Comparison of ENCODE assay signal across 25 cellular contexts in the genomic region with DNA sequence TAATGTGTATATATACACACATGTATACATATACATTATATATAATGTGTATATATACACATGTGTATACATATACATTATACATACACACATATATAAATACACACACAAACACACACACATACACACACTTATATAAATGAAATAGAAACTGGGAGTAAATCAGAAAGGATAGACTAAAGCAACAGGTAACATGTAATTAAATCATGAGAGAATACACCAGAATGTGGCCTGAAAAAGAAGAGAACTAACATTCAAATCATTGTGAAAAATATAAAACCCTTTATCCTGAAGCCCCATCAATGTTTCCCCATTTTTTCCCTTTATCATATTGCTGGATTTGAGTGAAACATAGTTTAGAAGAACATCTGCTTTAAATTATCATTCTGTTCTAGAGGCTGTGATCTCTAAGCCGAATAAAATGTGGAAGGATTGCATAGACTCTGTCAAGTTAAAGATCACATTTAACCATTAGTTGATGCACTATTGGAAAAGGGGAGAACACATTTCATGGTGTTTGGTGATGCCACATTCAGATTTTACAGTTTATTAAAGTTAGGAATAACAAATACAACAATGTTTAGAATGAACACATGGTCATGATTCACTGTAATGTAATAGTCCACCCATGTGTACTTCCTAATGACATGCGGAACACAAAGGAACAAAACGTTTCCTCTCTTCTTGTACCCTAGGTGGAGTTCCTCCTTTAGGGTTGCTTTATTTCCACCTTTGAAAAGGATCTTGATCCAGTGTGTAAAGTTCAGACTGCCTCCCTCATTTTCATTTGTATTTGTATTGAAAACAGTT. TPM values are rescaled to one million over a fixed set of nuclear protein-coding genes. Genes with fewer than 3 reads are reported as not detected.
DNase-seq lines count a peak whose midpoint lies in the region; ATAC-seq and TF ChIP-seq lines count a peak whose summit lies in the region.
"Had no signal": no experiment of that assay in that cellular context is flagged by ENCODE, and none has a peak within 500 bp of the region (broad histone marks: within the 10 kb centered on the region; RNA-seq: fewer than 3 reads in every experiment).

No MANE protein-coding gene starts in this region.

- TF ChIP-seq POLR2A in body of pancreas (IDR thresholded peaks at IDR 0.05): no peak

- peaks cover 23% of the 10 kb centered on the region for H3K4me1 Mint-ChIP-seq in osteocyte (ENCODE audit: unreplicated experiment)
- H3K4me1 Mint-ChIP-seq in activated naive CD4-positive, alpha-beta T cell treated with anti-CD3 and anti-CD28 coated beads for 36 hours (ENCODE audit: low read depth): peaks cover 2% of the 10 kb centered on the region
- H3K4me1 Mint-ChIP-seq: T-helper 17 cell had no signal

- H4K20me1 ChIP-seq in BLaER1 treated with 17β-estradiol and CSF1 and Interleukin-3, amounts not matched to agents 10 nM and 100 nM: no peaks in the 10 kb centered on the region
- H4K20me1 ChIP-seq in SK-N-SH (ENCODE audit: insufficient read depth) (no peaks in the 10 kb centered on the region), fibroblast of lung (ENCODE audit: control insufficient read depth, extremely low read depth, insufficient read depth, low read length) (no peaks in the 10 kb centered on the region)

- peaks cover 25 to 42% (median 26%) of the 10 kb centered on the region in 10 experiments for H3K4me1 ChIP-seq in BLaER1 treated with 17β-estradiol and CSF1 and Interleukin-3, amounts not matched to agents 10 nM and 100 nM
- no peaks in the 10 kb centered on the region; a peak in 2 of 4 replicates for H3K4me1 ChIP-seq in SK-N-SH (ENCODE audit: control insufficient read depth in 1 of 2, insufficient read depth in 2 of 2, low read depth in 1 of 2, low read length in 1 of 2)
- peaks cover 4% of the 10 kb centered on the region for H3K4me1 ChIP-seq in fibroblast of lung (ENCODE audit: control insufficient read depth, extremely low read depth, insufficient read depth, low read length)
- H3K4me1 ChIP-seq in body of pancreas: no peaks in the 10 kb centered on the region
- H3K4me1 ChIP-seq: right atrium auricular region had no signal

- POLR2A ChIA-PET in SK-N-SH (lab: Yijun Ruan, JAX): no interaction called here

- no peak overlapping the region for H3K9ac ChIP-seq in BLaER1 treated with 17β-estradiol and CSF1 and Interleukin-3, amounts not matched to agents 10 nM and 100 nM
- H3K9ac ChIP-seq in SK-N-SH (no peak overlapping the region), fibroblast of lung (ENCODE audit: insufficient read depth, low read length) (no peak overlapping the region)

- TF ChIP-seq RAD21 in SK-N-SH (IDR thresholded peaks at IDR 0.05; ENCODE audit: low read length): no peak

- H3K4me3 ChIP-seq in BLaER1 treated with 17β-estradiol and CSF1 and Interleukin-3, amounts not matched to agents 10 nM and 100 nM: no peak overlapping the region
- H3K4me3 ChIP-seq in SK-N-SH (ENCODE audit: low read depth in 2 of 2, low read length in 1 of 2) (no peak overlapping the region), fibroblast of lung (replicated peaks in 1 of 4; ENCODE audit: control extremely low read depth in 1 of 4, insufficient read depth in 1 of 4, low read depth in 3 of 4, low read length in 4 of 4) (no peak overlapping the region), body of pancreas (no peak overlapping the region)
- H3K4me3 ChIP-seq: cardiac muscle cell, dorsolateral prefrontal cortex, right atrium auricular region, transverse colon had no signal

- no peak for ATAC-seq in HG03571 (IDR thresholded peaks at IDR 0.05; ENCODE audit: unreplicated experiment)
- ATAC-seq in body of pancreas: no peak
- ATAC-seq: activated CD8-positive, alpha-beta T cell treated with anti-CD3 and anti-CD28 coated beads, Interleukin-2, amount 10 ng/mL, durations not matched to agents 7 days and 5 days; stimulated activated naive CD8-positive, alpha-beta T cell treated with anti-CD3 and anti-CD28 coated beads, Interleukin-15, Interleukin-2, amounts not matched to agents 100 U/mL and 50 U/mL, for 24 hours; T-helper 17 cell had no signal

- H3K27me3 Mint-ChIP-seq in osteocyte (ENCODE audit: unreplicated experiment): no peaks in the 10 kb centered on the region
- H3K27me3 Mint-ChIP-seq in activated naive CD4-positive, alpha-beta T cell treated with anti-CD3 and anti-CD28 coated beads for 36 hours (ENCODE audit: low read depth): peaks cover 3% of the 10 kb centered on the region
- H3K27me3 Mint-ChIP-seq: T-helper 17 cell had no signal

- H3K9me3 Mint-ChIP-seq in osteocyte (ENCODE audit: unreplicated experiment): peaks cover 5% of the 10 kb centered on the region
- H3K9me3 Mint-ChIP-seq in activated naive CD4-positive, alpha-beta T cell treated with anti-CD3 and anti-CD28 coated beads for 36 hours: no peaks in the 10 kb centered on the region
- H3K9me3 Mint-ChIP-seq: H9 had no signal

- TF ChIP-seq CTCF in SK-N-SH (IDR thresholded peaks at IDR 0.05): no peak
- no peak for TF ChIP-seq CTCF in fibroblast of lung (conservative IDR thresholded peaks at IDR 0.05 in 1 of 2, IDR thresholded peaks at IDR 0.05 in 1 of 2; ENCODE audit: low read depth in 1 of 2, low read length in 2 of 2)
- no peak for TF ChIP-seq CTCF in osteocyte (IDR thresholded peaks at IDR 0.05)
- TF ChIP-seq CTCF in body of pancreas (IDR thresholded peaks at IDR 0.05): no peak

- H3K79me2 ChIP-seq in SK-N-SH (ENCODE audit: insufficient read depth): no peaks in the 10 kb centered on the region
- H3K79me2 ChIP-seq in fibroblast of lung (ENCODE audit: control insufficient read depth, insufficient read depth, low read length): no peaks in the 10 kb centered on the region

- TF ChIP-seq EP300 in SK-N-SH (IDR thresholded peaks at IDR 0.05; ENCODE audit: borderline replicate concordance in 1 of 2, low read depth in 1 of 2, low read length in 1 of 2): no peak

- CTCF ChIA-PET in SK-N-SH (lab: Yijun Ruan, JAX): no interaction called here
- CTCF ChIA-PET in activated naive CD4-positive, alpha-beta T cell treated with anti-CD3 and anti-CD28 coated beads for 36 hours (lab: Charles Lee): no interaction called here

- H3K27me3 ChIP-seq in BLaER1 treated with 17β-estradiol and CSF1 and Interleukin-3, amounts not matched to agents 10 nM and 100 nM: peaks cover 0 to 7% (median 0%) of the 10 kb centered on the region in 11 experiments; a peak in 2 of 22 replicates
- H3K27me3 ChIP-seq in SK-N-SH (ENCODE audit: insufficient read depth) (no peaks in the 10 kb centered on the region), fibroblast of lung (ENCODE audit: control insufficient read depth, insufficient read depth, low read length) (no peaks in the 10 kb centered on the region), body of pancreas (no peaks in the 10 kb centered on the region)
- H3K27me3 ChIP-seq: cardiac muscle cell, dorsolateral prefrontal cortex, right atrium auricular region, transverse colon had no signal

- no peak overlapping the region for H2AFZ ChIP-seq in SK-N-SH (ENCODE audit: low read depth)
- no peak overlapping the region for H2AFZ ChIP-seq in fibroblast of lung (ENCODE audit: low read length)

- H3K9me2 ChIP-seq in SK-N-SH: no peaks in the 10 kb centered on the region

- H3K36me3 Mint-ChIP-seq in osteocyte (ENCODE audit: unreplicated experiment): no peaks in the 10 kb centered on the region
- H3K36me3 Mint-ChIP-seq in activated naive CD4-positive, alpha-beta T cell treated with anti-CD3 and anti-CD28 coated beads for 36 hours (ENCODE audit: low read depth): no peaks in the 10 kb centered on the region
- H3K36me3 Mint-ChIP-seq: activated naive CD8-positive, alpha-beta T cell treated with anti-CD3 and anti-CD28 coated beads for 36 hours had no signal

- WGBS in SK-N-SH (ENCODE audit: low lambda C conversion rate): 61% methylated on average over 3 of the region's 3 CpGs
- WGBS in body of pancreas, 2 donors: 82% methylated on average over 3 of the region's 3 CpGs

- H3K27ac Mint-ChIP-seq in osteocyte (ENCODE audit: unreplicated experiment): peak overlapping the region; percentile 58
- no peak overlapping the region for H3K27ac Mint-ChIP-seq in activated naive CD4-positive, alpha-beta T cell treated with anti-CD3 and anti-CD28 coated beads for 36 hours
- H3K27ac Mint-ChIP-seq: activated CD8-positive, alpha-beta T cell treated with anti-CD3 and anti-CD28 coated beads, Interleukin-2, amount 10 ng/mL, durations not matched to agents 7 days and 5 days; activated naive CD8-positive, alpha-beta T cell treated with anti-CD3 and anti-CD28 coated beads for 36 hours; T-helper 17 cell had no signal

- no peak overlapping the region for H3K27ac ChIP-seq in BLaER1 treated with 17β-estradiol and CSF1 and Interleukin-3, amounts not matched to agents 10 nM and 100 nM
- no peak overlapping the region for H3K27ac ChIP-seq in SK-N-SH (ENCODE audit: low read depth in 2 of 2, low read length in 1 of 2)
- peak overlapping the region; percentile 23 for H3K27ac ChIP-seq in fibroblast of lung (ENCODE audit: insufficient read depth, low read length)
- H3K27ac ChIP-seq in body of pancreas: no peak overlapping the region
- H3K27ac ChIP-seq: cardiac muscle cell, dorsolateral prefrontal cortex, neutrophil, right atrium auricular region, WERI-Rb-1 had no signal

- H3K9me3 ChIP-seq in BLaER1 treated with 17β-estradiol and CSF1 and Interleukin-3, amounts not matched to agents 10 nM and 100 nM (replicated peaks in 1 of 11): 0 out of 22 replicates have a peak, but pooled peaks cover 0 to 5% (median 0%) of the 10 kb centered on the region in 11 experiments
- H3K9me3 ChIP-seq in SK-N-SH (no peaks in the 10 kb centered on the region), fibroblast of lung (ENCODE audit: control insufficient read depth, insufficient read depth, low read depth, low read length) (no peaks in the 10 kb centered on the region), body of pancreas (no peaks in the 10 kb centered on the region)
- H3K9me3 ChIP-seq: neutrophil, right atrium auricular region, transverse colon had no signal

- no peaks in the 10 kb centered on the region for H3F3A ChIP-seq in SK-N-SH (replicated peaks; ENCODE audit: insufficient read depth)

- DNase-seq in SK-N-SH (no peak), fibroblast of lung (ENCODE audit: low read depth in 2 of 2) (peak in 1 of 2 donors; percentile 60), osteocyte (ENCODE audit: extremely low spot score, unreplicated experiment) (no peak), germinal center (ENCODE audit: low spot score) (no peak), body of pancreas (no peak)
- DNase-seq in activated naive CD4-positive, alpha-beta T cell treated with anti-CD3 and anti-CD28 coated beads for 36 hours: no peak
- DNase-seq: activated CD8-positive, alpha-beta T cell treated with anti-CD3 and anti-CD28 coated beads, Interleukin-2, amount 10 ng/mL, durations not matched to agents 7 days and 5 days; activated naive CD8-positive, alpha-beta T cell treated with anti-CD3 and anti-CD28 coated beads for 36 hours; activated T-cell treated with anti-CD3 and anti-CD28 coated beads, Interleukin-2, amount 50 U/mL, for 48 hours; dorsolateral prefrontal cortex; H9; left colon; midbrain; NCI-H2029; NCI-H446; SHP77 treated with DMSO at 0.1 percent for 48 hours; stimulated activated naive CD8-positive, alpha-beta T cell treated with anti-CD3 and anti-CD28 coated beads, Interleukin-15, Interleukin-2, amounts not matched to agents 100 U/mL and 50 U/mL, for 24 hours; T-helper 17 cell; transverse colon; WERI-Rb-1 had no signal

- H3K36me3 ChIP-seq in BLaER1 treated with 17β-estradiol and CSF1 and Interleukin-3, amounts not matched to agents 10 nM and 100 nM: no peaks in the 10 kb centered on the region
- H3K36me3 ChIP-seq in SK-N-SH (replicated peaks in 1 of 2; ENCODE audit: control insufficient read depth in 1 of 2, insufficient read depth in 2 of 2, low read length in 1 of 2) (no peaks in the 10 kb centered on the region), fibroblast of lung (ENCODE audit: control insufficient read depth, insufficient read depth, low read length) (no peaks in the 10 kb centered on the region), body of pancreas (replicated peaks in 1 of 2; ENCODE audit: insufficient read depth in 1 of 2, low read depth in 2 of 2) (no peaks in the 10 kb centered on the region)
- H3K36me3 ChIP-seq: cardiac muscle cell, neutrophil, right atrium auricular region, transverse colon, WERI-Rb-1 had no signal

- H3K4me2 ChIP-seq in BLaER1 treated with 17β-estradiol and CSF1 and Interleukin-3, amounts not matched to agents 10 nM and 100 nM: peak overlapping the region; percentile 4 to 56 (median 29); a peak in 16 of 22 replicates
- no peak overlapping the region for H3K4me2 ChIP-seq in SK-N-SH
- H3K4me2 ChIP-seq in fibroblast of lung (ENCODE audit: extremely low read depth, insufficient read depth, low read length): no peak overlapping the region

- intact Hi-C loops in activated naive CD4-positive, alpha-beta T cell treated with anti-CD3 and anti-CD28 coated beads for 36 hours (cut with micrococcal nuclease): no loop called here
- intact Hi-C loops in body of pancreas (cut with DNase I): no loop called here

- H3K4me3 Mint-ChIP-seq in osteocyte (ENCODE audit: unreplicated experiment): no peak overlapping the region
- H3K4me3 Mint-ChIP-seq in activated naive CD4-positive, alpha-beta T cell treated with anti-CD3 and anti-CD28 coated beads for 36 hours: no peak overlapping the region
- H3K4me3 Mint-ChIP-seq: activated CD8-positive, alpha-beta T cell treated with anti-CD3 and anti-CD28 coated beads, Interleukin-2, amount 10 ng/mL, durations not matched to agents 7 days and 5 days; activated naive CD8-positive, alpha-beta T cell treated with anti-CD3 and anti-CD28 coated beads for 36 hours; H9; T-helper 17 cell had no signal

RNA-seq across cellular contexts. Expression of a gene that starts 12.5 kb away (rescaled TPM):
- polyA plus RNA-seq in SK-N-SH (2012; rRNA removed) (0.02 and 0.08 TPM in 2 replicates), fibroblast of lung (1.2 and 4.2 TPM in 2 replicates)
- polyA plus RNA-seq in SK-N-SH (2012; cell fraction: cytosol; rRNA removed): 0.04 and 0.09 TPM in 2 replicates
- 0.04 and 0.15 TPM in 2 replicates for polyA plus RNA-seq in SK-N-SH (2012; cell fraction: nucleus; rRNA removed)
- total RNA-seq in fibroblast of lung (3.9 and 7.4 TPM in 2 replicates), osteocyte (3.6 and 4.6 TPM in 2 replicates), body of pancreas (1 to 10 TPM; 6.7 to 6.9 TPM)
- polyA plus RNA-seq in fibroblast of lung (2012): 0.92 and 2.8 TPM in 2 replicates
- polyA minus RNA-seq in fibroblast of lung (ENCODE audit: low replicate concordance): 0.70 and 0.98 TPM in 2 replicates
- total RNA-seq in activated naive CD4-positive, alpha-beta T cell treated with anti-CD3 and anti-CD28 coated beads for 36 hours: not detected
- total RNA-seq: activated CD8-positive, alpha-beta T cell treated with anti-CD3 and anti-CD28 coated beads, Interleukin-2, amount 10 ng/mL, durations not matched to agents 7 days and 5 days; activated naive CD8-positive, alpha-beta T cell treated with anti-CD3 and anti-CD28 coated beads for 36 hours had no signal

Comparison
In these comparisons a context has a peak if more than half of its experiments do, and no peak if none do; other contexts are left out.
1. H3K4me2 ChIP-seq: peak in BLaER1 treated with 17β-estradiol and CSF1 and Interleukin-3, amounts not matched to agents 10 nM and 100 nM (11 of 11); none in SK-N-SH (single experiment) and fibroblast of lung (single experiment).